16 cellular contexts compared by ENCODE assay signal in genomic region chr15:31172606-31173005, GRCh38.
DNase-seq lines count a peak whose midpoint lies in the region; ATAC-seq and TF ChIP-seq lines count a peak whose summit lies in the region.
"Had no signal": no experiment of that assay in that cellular context is flagged by ENCODE, and none has a peak within 500 bp of the region (broad histone marks: within the 10 kb centered on the region; RNA-seq: fewer than 3 reads in every experiment).

No MANE protein-coding gene starts in this region.

- no peak overlapping the region for H3K4me3 ChIP-seq in SJCRH30
- H3K4me3 ChIP-seq: HAP-1 had no signal

- no peak overlapping the region for H3K4me3 Mint-ChIP-seq in osteocyte (ENCODE audit: unreplicated experiment)
- H3K4me3 Mint-ChIP-seq: CD4-positive, alpha-beta T cell had no signal

- H3K36me3 Mint-ChIP-seq in osteocyte (ENCODE audit: unreplicated experiment), result no peaks in the 10 kb centered on the region

- CTCF ChIA-PET in GM10248 (lab: Yijun Ruan, JAX), result no interaction called here

- TF ChIP-seq CTCF in GM10248 (IDR thresholded peaks at IDR 0.05; ENCODE audit: control extremely low read depth, extremely low read depth, low read depth, missing control alignments), result no peak
- TF ChIP-seq CTCF in osteocyte (IDR thresholded peaks at IDR 0.05), result no peak

- H3K27ac ChIP-seq in SJCRH30, result no peak overlapping the region
- H3K27ac ChIP-seq: C4-2B had no signal

- H3K27me3 Mint-ChIP-seq in osteocyte (ENCODE audit: unreplicated experiment), result peaks cover 5% of the 10 kb centered on the region
- H3K27me3 Mint-ChIP-seq: CD4-positive, alpha-beta T cell had no signal

- no peaks in the 10 kb centered on the region for H3K27me3 ChIP-seq in SJCRH30

- POLR2A ChIA-PET in GM10248 (lab: Yijun Ruan, JAX), result no interaction called here

- DNase-seq in AG20443 (ENCODE audit: low spot score) (peak; percentile 7), GM10248 (ENCODE audit: extremely low spot score) (peak; percentile 18), osteocyte (ENCODE audit: extremely low spot score, unreplicated experiment) (peak; percentile 82), SJCRH30 (no peak), globus pallidus (ENCODE audit: low spot score) (no peak)
- DNase-seq: ACHN; AML-193; Caco-2; CD4-positive, alpha-beta T cell; DMS153; DMS79; GDM1 had no signal

- H3K36me3 ChIP-seq in SJCRH30, result no peaks in the 10 kb centered on the region
- H3K36me3 ChIP-seq: HAP-1 had no signal

- no peaks in the 10 kb centered on the region for H3K9me3 Mint-ChIP-seq in osteocyte (ENCODE audit: unreplicated experiment)
- H3K9me3 Mint-ChIP-seq: CD4-positive, alpha-beta T cell had no signal

- no peaks in the 10 kb centered on the region for H3K9me3 ChIP-seq in SJCRH30 (replicated peaks)
- H3K9me3 ChIP-seq: Caco-2, HAP-1 had no signal

- no peaks in the 10 kb centered on the region for H3K4me1 Mint-ChIP-seq in osteocyte (ENCODE audit: unreplicated experiment)

- peak; percentile 14 for ATAC-seq in esophagus mucosa
- no peak for ATAC-seq in activated CD4-positive, CD25-positive, alpha-beta regulatory T cell treated with anti-CD3 and anti-CD28 coated beads, Interleukin-2, amount 50 U/mL, for 24 hours

- no peaks in the 10 kb centered on the region for H3K4me1 ChIP-seq in SJCRH30
- H3K4me1 ChIP-seq: Caco-2, HAP-1 had no signal

- no peak overlapping the region for H3K27ac Mint-ChIP-seq in osteocyte (ENCODE audit: unreplicated experiment)
- H3K27ac Mint-ChIP-seq: CD4-positive, alpha-beta T cell had no signal

Comparison
In these comparisons a context has a peak if more than half of its experiments do, and no peak if none do; other contexts are left out.
1. DNase-seq: peak in AG20443 (single experiment), GM10248 (single experiment) and osteocyte (single experiment); none in SJCRH30 (0 of 2) and globus pallidus (single experiment).